In genomic region chr4:98521486-98521885, GRCh38 we compare ENCODE assay signal across 1 cellular context.
TF ChIP-seq lines count a peak whose summit lies in the region.

No MANE protein-coding gene starts in this region.

TF ChIP-seq in SK-N-SH, 30 proteins besides CTCF, POLR2A, EP300 and RAD21 (continued from another document):
- TF ChIP-seq IRF3 (IDR thresholded peaks at IDR 0.05; ENCODE audit: low read depth, low read length) (no peak), USF2 (IDR thresholded peaks at IDR 0.05; ENCODE audit: borderline replicate concordance, low read depth, low read length) (no peak), SIN3A (IDR thresholded peaks at IDR 0.05; ENCODE audit: borderline replicate concordance, low read depth, low read length) (no peak)
